10 cellular contexts compared by ENCODE assay signal in genomic region chr11:66546966-66547661, GRCh38. TPM values are rescaled to one million over a fixed set of nuclear protein-coding genes. Genes with fewer than 3 reads are reported as not detected.
A peak's percentile ranks its signal among the peaks of the same experiment; 100 is the strongest.
DNase-seq lines count a peak whose midpoint lies in the region; ATAC-seq and TF ChIP-seq lines count a peak whose summit lies in the region.
"Had no signal": no experiment of that assay in that cellular context is flagged by ENCODE, and none has a peak within 500 bp of the region (broad histone marks: within the 10 kb centered on the region; RNA-seq: fewer than 3 reads in every experiment).

No MANE protein-coding gene starts in this region.

- H3K27me3 ChIP-seq in esophagus muscularis mucosa = no peaks in the 10 kb centered on the region
- H3K27me3 ChIP-seq in skeletal muscle satellite cell (ENCODE audit: control insufficient read depth, insufficient read depth, low read length) = peaks cover 26% of the 10 kb centered on the region
- H3K27me3 ChIP-seq in WERI-Rb-1 (ENCODE audit: insufficient read depth, low read depth, severe bottlenecking) = no peaks in the 10 kb centered on the region

- DNase-seq in NCI-H2171 treated with DMSO at 0.1 percent for 48 hours (lab: John Stamatoyannopoulos, UW) = peak; percentile 7
- DNase-seq in NCI-H2171 (lab: John Stamatoyannopoulos, UW) = no peak
- peak; percentile 76 for DNase-seq in NCI-H524 treated with DMSO at 0.1 percent for 48 hours (lab: John Stamatoyannopoulos, UW)
- DNase-seq in esophagus muscularis mucosa (ENCODE audit: extremely low spot score) = no peak
- no peak for DNase-seq in WERI-Rb-1
- no peak for DNase-seq in DMS153 treated with DMSO at 0.1 percent for 48 hours (lab: John Stamatoyannopoulos, UW; ENCODE audit: unreplicated experiment)
- DNase-seq: NCI-H2081 had no signal

- WGBS in esophagus muscularis mucosa = 39% methylated on average over 13 of the region's 18 CpGs

- intact Hi-C loops in esophagus muscularis mucosa (cut with DNase I) = no loop called here

- peak overlapping the region; percentile 78 for H3K4me2 ChIP-seq in skeletal muscle satellite cell (ENCODE audit: low read length)

- ATAC-seq in GM19328 (IDR thresholded peaks at IDR 0.05; ENCODE audit: unreplicated experiment) = no peak

- H3K36me3 ChIP-seq in esophagus muscularis mucosa = peaks cover 0 to 16% (median 11%) of the 10 kb centered on the region in 4 donors
- no peaks in the 10 kb centered on the region for H3K36me3 ChIP-seq in skeletal muscle satellite cell (ENCODE audit: insufficient read depth, low read length)
- no peaks in the 10 kb centered on the region for H3K36me3 ChIP-seq in WERI-Rb-1

- H3K9ac ChIP-seq in skeletal muscle satellite cell (ENCODE audit: low read depth, low read length) = no peak overlapping the region

- TF ChIP-seq EP300 in esophagus muscularis mucosa (IDR thresholded peaks at IDR 0.05) = no peak

- H3K4me1 ChIP-seq in esophagus muscularis mucosa (peaks cover 28 to 48% (median 38%) of the 10 kb centered on the region in 4 donors), skeletal muscle satellite cell (ENCODE audit: control insufficient read depth, insufficient read depth, low read length) (peaks cover 17% of the 10 kb centered on the region)

- H3K4me3 ChIP-seq in esophagus muscularis mucosa = peak overlapping the region; percentile 78 to 83 (median 82)
- no peak overlapping the region for H3K4me3 ChIP-seq in skeletal muscle satellite cell (ENCODE audit: low read length)
- H3K4me3 ChIP-seq in WERI-Rb-1 (ENCODE audit: low read depth, low read length) = no peak overlapping the region

- peak overlapping the region; percentile 78 to 87 (median 85) for H3K27ac ChIP-seq in esophagus muscularis mucosa (replicated peaks in 1 of 4)
- no peak overlapping the region for H3K27ac ChIP-seq in WERI-Rb-1

- TF ChIP-seq CTCF in esophagus muscularis mucosa (IDR thresholded peaks at IDR 0.05) (no peak), WERI-Rb-1 (IDR thresholded peaks at IDR 0.05; ENCODE audit: low read depth, low read length) (no peak)

- H3K9me3 ChIP-seq in esophagus muscularis mucosa (no peaks in the 10 kb centered on the region), skeletal muscle satellite cell (replicated peaks; ENCODE audit: low read length) (no peaks in the 10 kb centered on the region), WERI-Rb-1 (ENCODE audit: severe bottlenecking) (no peaks in the 10 kb centered on the region)

- TF ChIP-seq POLR2A in esophagus muscularis mucosa (IDR thresholded peaks at IDR 0.05; ENCODE audit: low read depth) = no peak

RNA-seq across cellular contexts. Expression of gene ACTN3, which starts 0.4 kb away (rescaled TPM):
- not detected for total RNA-seq in esophagus muscularis mucosa
- under 0.01 TPM in 1 of 2 replicates, not detected in the other for total RNA-seq in skeletal muscle satellite cell (2012; rRNA removed)
- total RNA-seq: liver had no signal

RNA-seq across cellular contexts. Expression of gene ZDHHC24, which starts 1.3 kb away (rescaled TPM):
- 10 to 100 TPM in 2 of 4 donors, 1 to 10 TPM in 2; 7.6 to 16.2 (median 12.2) TPM for total RNA-seq in esophagus muscularis mucosa
- 12.4 and 13.3 TPM in 2 replicates for total RNA-seq in skeletal muscle satellite cell (2012; rRNA removed)

RNA-seq across cellular contexts. Expression of gene CTSF, which starts 21.3 kb away (rescaled TPM):
- total RNA-seq in esophagus muscularis mucosa = 100 to 1,000 TPM in 2 of 4 donors, 10 to 100 TPM in 2; 73.1 to 112 (median 96.6) TPM
- total RNA-seq in skeletal muscle satellite cell (2012; rRNA removed) = 4.3 and 7.0 TPM in 2 replicates

RNA-seq across cellular contexts. Expression of gene BBS1, which starts 36.7 kb away (rescaled TPM):
- total RNA-seq in esophagus muscularis mucosa = 10 to 100 TPM; 68.1 to 78.5 (median 73.1) TPM
- 20.0 and 21.8 TPM in 2 replicates for total RNA-seq in skeletal muscle satellite cell (2012; rRNA removed)

RNA-seq across cellular contexts. Expression of gene CCDC87, which starts 45.7 kb away (rescaled TPM):
- under 1 TPM; 0.17 to 0.83 (median 0.46) TPM for total RNA-seq in esophagus muscularis mucosa
- total RNA-seq in skeletal muscle satellite cell (2012; rRNA removed) = 0.25 and 1.1 TPM in 2 replicates

Comparison
In these comparisons a context has a peak if more than half of its experiments do, and no peak if none do; other contexts are left out.
1. DNase-seq: peak in NCI-H2171 treated with DMSO at 0.1 percent for 48 hours (single experiment) and NCI-H524 treated with DMSO at 0.1 percent for 48 hours (single experiment); none in NCI-H2171 (single experiment), esophagus muscularis mucosa (single experiment), WERI-Rb-1 (single experiment) and DMS153 treated with DMSO at 0.1 percent for 48 hours (single experiment).
2. H3K4me3 ChIP-seq: peak in esophagus muscularis mucosa (4 of 4); none in skeletal muscle satellite cell (single experiment) and WERI-Rb-1 (single experiment).